Comparison of ENCODE assay signal across 10 cellular contexts in genomic region chr12:110563702-110564470, GRCh38. TPM values are rescaled to one million over a fixed set of nuclear protein-coding genes. Genes with fewer than 3 reads are reported as not detected.
DNase-seq lines count a peak whose midpoint lies in the region; ATAC-seq and TF ChIP-seq lines count a peak whose summit lies in the region.
"Had no signal": no experiment of that assay in that cellular context is flagged by ENCODE, and none has a peak within 500 bp of the region (broad histone marks: within the 10 kb centered on the region; RNA-seq: fewer than 3 reads in every experiment).

No MANE protein-coding gene starts in this region.

- H3K4me1 ChIP-seq in OCI-LY3 (ENCODE audit: low read length), result peaks cover 27% of the 10 kb centered on the region

- H3K27me3 ChIP-seq in OCI-LY3 (ENCODE audit: low read depth, low read length), result no peaks in the 10 kb centered on the region
- H3K27me3 ChIP-seq: ascending aorta had no signal

- no peak overlapping the region for H2AFZ ChIP-seq in OCI-LY3 (ENCODE audit: low read depth, low read length)

- H3K4me1 Mint-ChIP-seq in effector memory CD8-positive, alpha-beta T cell (ENCODE audit: low read depth in 2 of 2), result peaks cover 52 to 68% of the 10 kb centered on the region in 2 donors
- H3K4me1 Mint-ChIP-seq in naive thymus-derived CD8-positive, alpha-beta T cell, result peaks cover 36 to 90% (median 79%) of the 10 kb centered on the region in 4 donors

- peak overlapping the region; percentile 11 to 17 for H3K4me3 Mint-ChIP-seq in effector memory CD8-positive, alpha-beta T cell
- peak overlapping the region in 6 of 10 donors; percentile 0 to 35 (median 16) for H3K4me3 Mint-ChIP-seq in naive thymus-derived CD8-positive, alpha-beta T cell

- H3K27me3 Mint-ChIP-seq in effector memory CD8-positive, alpha-beta T cell, result no peaks in the 10 kb centered on the region
- H3K27me3 Mint-ChIP-seq in naive thymus-derived CD8-positive, alpha-beta T cell, result no peaks in the 10 kb centered on the region

- peaks cover 25% of the 10 kb centered on the region for H3K36me3 Mint-ChIP-seq in effector memory CD8-positive, alpha-beta T cell (ENCODE audit: insufficient read depth)
- no peaks in the 10 kb centered on the region for H3K36me3 Mint-ChIP-seq in naive thymus-derived CD8-positive, alpha-beta T cell

- H3K4me2 ChIP-seq in OCI-LY3 (ENCODE audit: low read length), result no peak overlapping the region

- peak; percentile 68 for DNase-seq in CD1c-positive myeloid dendritic cell (ENCODE audit: extremely low spot score)
- no peak for DNase-seq in effector memory CD8-positive, alpha-beta T cell
- DNase-seq in naive thymus-derived CD8-positive, alpha-beta T cell, result no peak
- no peak for DNase-seq in stimulated activated CD4-positive, alpha-beta T cell treated with anti-CD3 and anti-CD28 coated beads, Interleukin-2, amount 100 ng/mL, for 48 hours
- no peak for DNase-seq in GM19240 (ENCODE audit: insufficient read length, low spot score)
- DNase-seq in hippocampal formation (lab: John Stamatoyannopoulos, UW), result no peak
- DNase-seq: NCI-H510A had no signal

- ATAC-seq in effector memory CD8-positive, alpha-beta T cell (replicated peaks), result no peak
- ATAC-seq in naive thymus-derived CD8-positive, alpha-beta T cell, result no peak
- no peak for ATAC-seq in HG03097 (IDR thresholded peaks at IDR 0.05; ENCODE audit: low FRiP score, unreplicated experiment)

- no peaks in the 10 kb centered on the region for H3K9me3 ChIP-seq in OCI-LY3 (ENCODE audit: insufficient read depth, low read length)
- H3K9me3 ChIP-seq: ascending aorta had no signal

- TF ChIP-seq CTCF in OCI-LY3 (IDR thresholded peaks at IDR 0.05; ENCODE audit: low read depth, low read length), result no peak

- H3K4me3 ChIP-seq in OCI-LY3 (ENCODE audit: low read length), result no peak overlapping the region
- H3K4me3 ChIP-seq: ascending aorta had no signal

- no peaks in the 10 kb centered on the region for H3K9me3 Mint-ChIP-seq in effector memory CD8-positive, alpha-beta T cell
- peaks cover 0 to 8% (median 0%) of the 10 kb centered on the region in 9 donors for H3K9me3 Mint-ChIP-seq in naive thymus-derived CD8-positive, alpha-beta T cell

- H4K20me1 ChIP-seq in OCI-LY3 (ENCODE audit: insufficient read depth, low read length), result peaks cover 88% of the 10 kb centered on the region

- H3K36me3 ChIP-seq in OCI-LY3 (replicated peaks; ENCODE audit: low read depth, low read length), result peaks cover 2% of the 10 kb centered on the region
- H3K36me3 ChIP-seq: ascending aorta had no signal

- peak overlapping the region; percentile 67 to 97 for H3K27ac Mint-ChIP-seq in effector memory CD8-positive, alpha-beta T cell
- peak overlapping the region; percentile 54 to 99 (median 92) for H3K27ac Mint-ChIP-seq in naive thymus-derived CD8-positive, alpha-beta T cell

- POLR2A ChIA-PET in naive thymus-derived CD8-positive, alpha-beta T cell (lab: Charles Lee), result interaction anchor here (0.7 to 2.6 kb wide), 5 partner anchors 9 to 194 kb away, joined by 3 to 22 read pairs (median 4); no protein-coding TSS in a partner anchor

- peak overlapping the region; percentile 10; the same call in 1 of the 2 replicates for H3K27ac ChIP-seq in OCI-LY3 (ENCODE audit: low read length)

- H3K79me2 ChIP-seq in OCI-LY3 (ENCODE audit: low read length), result peaks cover 99% of the 10 kb centered on the region

- no peak overlapping the region for H3K9ac ChIP-seq in OCI-LY3 (ENCODE audit: low read length)

RNA-seq across cellular contexts. Expression of gene PPTC7, which starts 19.2 kb away (rescaled TPM):
- total RNA-seq in naive thymus-derived CD8-positive, alpha-beta T cell, result 10 to 100 TPM; 34.4 to 34.8 TPM
- polyA plus RNA-seq in naive thymus-derived CD8-positive, alpha-beta T cell, result 10 to 100 TPM in 1 of 3 donors, 1 to 10 TPM in 2; 7.6 to 10.2 (median 9.6) TPM

RNA-seq across cellular contexts. Expression of gene TCTN1, which starts 50.0 kb away (rescaled TPM):
- total RNA-seq in naive thymus-derived CD8-positive, alpha-beta T cell, result 10 to 100 TPM; 13.4 to 16.2 TPM
- 10 to 100 TPM in 2 of 3 donors, 1 to 10 TPM in 1; 8.7 to 16.4 (median 13.6) TPM for polyA plus RNA-seq in naive thymus-derived CD8-positive, alpha-beta T cell
